24 cellular contexts compared by ENCODE assay signal in genomic region chr2:1746174-1747064, GRCh38. TPM values are rescaled to one million over a fixed set of nuclear protein-coding genes. Genes with fewer than 3 reads are reported as not detected.
DNase-seq lines count a peak whose midpoint lies in the region; ATAC-seq and TF ChIP-seq lines count a peak whose summit lies in the region.
"Had no signal": no experiment of that assay in that cellular context is flagged by ENCODE, and none has a peak within 500 bp of the region (broad histone marks: within the 10 kb centered on the region; RNA-seq: fewer than 3 reads in every experiment).

No MANE protein-coding gene starts in this region.

- no peaks in the 10 kb centered on the region for H3K9me3 ChIP-seq in testis
- H3K9me3 ChIP-seq in CD8-positive, alpha-beta T cell (ENCODE audit: low read length) = no peaks in the 10 kb centered on the region
- H3K9me3 ChIP-seq: left lung, pancreas, right lobe of liver, uterus had no signal

- no peak for TF ChIP-seq POLR2A in testis (IDR thresholded peaks at IDR 0.05)

- no peaks in the 10 kb centered on the region for H3K9me3 Mint-ChIP-seq in activated naive CD8-positive, alpha-beta T cell treated with anti-CD3 and anti-CD28 coated beads, Interleukin-2, amount 10 ng/mL, durations not matched to agents 7 days and 5 days
- no peaks in the 10 kb centered on the region for H3K9me3 Mint-ChIP-seq in activated naive CD8-positive, alpha-beta T cell treated with anti-CD3 and anti-CD28 coated beads, Interleukin-2, amount 50 U/mL, for 24 hours
- no peaks in the 10 kb centered on the region for H3K9me3 Mint-ChIP-seq in naive thymus-derived CD8-positive, alpha-beta T cell
- H3K9me3 Mint-ChIP-seq in CD8-positive, alpha-beta T cell = no peaks in the 10 kb centered on the region
- H3K9me3 Mint-ChIP-seq: dendritic cell treated with granulocyte-macrophage colony-stimulating factor and Interleukin-4, amounts not matched to agents 40 ng/mL and 50 ng/mL, for 4 days; immature natural killer cell had no signal

- peaks cover 44% of the 10 kb centered on the region for H3K27me3 Mint-ChIP-seq in activated naive CD8-positive, alpha-beta T cell treated with anti-CD3 and anti-CD28 coated beads, Interleukin-2, amount 10 ng/mL, durations not matched to agents 7 days and 5 days
- peaks cover 38% of the 10 kb centered on the region for H3K27me3 Mint-ChIP-seq in activated naive CD8-positive, alpha-beta T cell treated with anti-CD3 and anti-CD28 coated beads, Interleukin-2, amount 50 U/mL, for 24 hours
- peaks cover 19 to 68% (median 50%) of the 10 kb centered on the region in 5 donors for H3K27me3 Mint-ChIP-seq in naive thymus-derived CD8-positive, alpha-beta T cell
- H3K27me3 Mint-ChIP-seq in CD8-positive, alpha-beta T cell (ENCODE audit: low read depth) = peaks cover 45% of the 10 kb centered on the region

- H3K4me1 Mint-ChIP-seq in activated naive CD8-positive, alpha-beta T cell treated with anti-CD3 and anti-CD28 coated beads, Interleukin-2, amount 10 ng/mL, durations not matched to agents 7 days and 5 days = peaks cover 9% of the 10 kb centered on the region
- peaks cover 8% of the 10 kb centered on the region for H3K4me1 Mint-ChIP-seq in activated naive CD8-positive, alpha-beta T cell treated with anti-CD3 and anti-CD28 coated beads, Interleukin-2, amount 50 U/mL, for 24 hours
- H3K4me1 Mint-ChIP-seq in naive thymus-derived CD8-positive, alpha-beta T cell = peaks cover 6 to 20% (median 11%) of the 10 kb centered on the region in 4 donors
- H3K4me1 Mint-ChIP-seq in CD8-positive, alpha-beta T cell (ENCODE audit: low read depth) = peaks cover 7% of the 10 kb centered on the region

- no peak overlapping the region for H3K27ac ChIP-seq in coronary artery
- H3K27ac ChIP-seq in testis = no peak overlapping the region
- H3K27ac ChIP-seq in CD8-positive, alpha-beta T cell (ENCODE audit: low read depth, low read length) = no peak overlapping the region
- H3K27ac ChIP-seq in foreskin keratinocyte = no peak overlapping the region
- H3K27ac ChIP-seq: left lung, pancreas, right lobe of liver had no signal

- ATAC-seq in activated naive CD8-positive, alpha-beta T cell treated with anti-CD3 and anti-CD28 coated beads, Interleukin-2, amount 10 ng/mL, durations not matched to agents 7 days and 5 days (ENCODE audit: low read depth) = no peak
- ATAC-seq in activated naive CD8-positive, alpha-beta T cell treated with anti-CD3 and anti-CD28 coated beads, Interleukin-2, amount 50 U/mL, for 24 hours = no peak
- ATAC-seq in naive thymus-derived CD8-positive, alpha-beta T cell = no peak
- no peak for ATAC-seq in CD8-positive, alpha-beta T cell
- ATAC-seq in foreskin keratinocyte = no peak
- ATAC-seq: left lung, pancreas, right lobe of liver had no signal

- intact Hi-C loops in testis (cut with DNase I; ENCODE audit: low total_unique reads) = no loop called here
- intact Hi-C loops in CD8-positive, alpha-beta T cell (cut with DNase I, micrococcal nuclease) = no loop called here

- H3K27me3 ChIP-seq in testis (no peaks in the 10 kb centered on the region), foreskin keratinocyte (peaks cover 10% of the 10 kb centered on the region)
- H3K27me3 ChIP-seq in CD8-positive, alpha-beta T cell (ENCODE audit: insufficient read depth, low read length) = no peaks in the 10 kb centered on the region
- H3K27me3 ChIP-seq: right lobe of liver, uterus had no signal

- CTCF ChIA-PET in CD8-positive, alpha-beta T cell (lab: Charles Lee) = no interaction called here

- 86 to 90% methylated on average over 9 of the region's 9 CpGs for WGBS in testis, 2 donors

- peak; percentile 5 for DNase-seq in activated naive CD8-positive, alpha-beta T cell treated with anti-CD3 and anti-CD28 coated beads, Interleukin-2, amount 10 ng/mL, durations not matched to agents 7 days and 5 days
- DNase-seq in activated naive CD8-positive, alpha-beta T cell treated with anti-CD3 and anti-CD28 coated beads, Interleukin-2, amount 50 U/mL, for 24 hours = no peak
- DNase-seq in coronary artery (ENCODE audit: low spot score) (peak; percentile 64), testis (peak; percentile 8), foreskin keratinocyte (no peak)
- DNase-seq in naive thymus-derived CD8-positive, alpha-beta T cell = no peak
- no peak for DNase-seq in CD8-positive, alpha-beta T cell
- DNase-seq in activated CD4-positive, alpha-beta T cell treated with anti-CD3 and anti-CD28 coated beads, Interleukin-2, amount 50 U/mL, for 1 hour = no peak
- DNase-seq: activated effector memory CD4-positive, alpha-beta T cell treated with anti-CD3 and anti-CD28 coated beads, Interleukin-2, amount 50 U/mL, for 16 hours; EL; GOT3; immature natural killer cell; NCI-H1105 treated with DMSO at 0.1 percent for 48 hours; NCI-H2081; NCI-H446; SHP77 treated with DMSO at 0.1 percent for 48 hours; stimulated activated CD4-positive, alpha-beta T cell treated with anti-CD3 and anti-CD28 coated beads, Interleukin-15, amount 100 ng/mL, for 24 hours; stimulated activated CD8-positive, alpha-beta memory T cell treated with anti-CD3 and anti-CD28 coated beads, Interleukin-4, amount 100 ng/mL, for 48 hours; uterus had no signal

- H3K4me3 ChIP-seq in coronary artery = no peak overlapping the region
- H3K4me3 ChIP-seq in testis = no peak overlapping the region
- no peak overlapping the region for H3K4me3 ChIP-seq in CD8-positive, alpha-beta T cell (ENCODE audit: low read depth, low read length)
- H3K4me3 ChIP-seq: left lung, pancreas, right lobe of liver, uterus had no signal

- POLR2A ChIA-PET in activated naive CD8-positive, alpha-beta T cell treated with anti-CD3 and anti-CD28 coated beads, Interleukin-2, amount 10 ng/mL, durations not matched to agents 7 days and 5 days (lab: Charles Lee) = no interaction called here
- POLR2A ChIA-PET in naive thymus-derived CD8-positive, alpha-beta T cell (lab: Charles Lee) = no interaction called here
- POLR2A ChIA-PET in CD8-positive, alpha-beta T cell (lab: Charles Lee) = no interaction called here

- no peak overlapping the region for H3K27ac Mint-ChIP-seq in activated naive CD8-positive, alpha-beta T cell treated with anti-CD3 and anti-CD28 coated beads, Interleukin-2, amount 10 ng/mL, durations not matched to agents 7 days and 5 days
- H3K27ac Mint-ChIP-seq in activated naive CD8-positive, alpha-beta T cell treated with anti-CD3 and anti-CD28 coated beads, Interleukin-2, amount 50 U/mL, for 24 hours = no peak overlapping the region
- H3K27ac Mint-ChIP-seq in naive thymus-derived CD8-positive, alpha-beta T cell = no peak overlapping the region
- H3K27ac Mint-ChIP-seq in CD8-positive, alpha-beta T cell = no peak overlapping the region
- H3K27ac Mint-ChIP-seq: dendritic cell treated with granulocyte-macrophage colony-stimulating factor and Interleukin-4, amounts not matched to agents 40 ng/mL and 50 ng/mL, for 4 days; IgD-negative memory B cell; immature natural killer cell had no signal

- H3K36me3 Mint-ChIP-seq in activated naive CD8-positive, alpha-beta T cell treated with anti-CD3 and anti-CD28 coated beads, Interleukin-2, amount 10 ng/mL, durations not matched to agents 7 days and 5 days = no peaks in the 10 kb centered on the region
- no peaks in the 10 kb centered on the region for H3K36me3 Mint-ChIP-seq in activated naive CD8-positive, alpha-beta T cell treated with anti-CD3 and anti-CD28 coated beads, Interleukin-2, amount 50 U/mL, for 24 hours (ENCODE audit: low read depth)
- no peaks in the 10 kb centered on the region for H3K36me3 Mint-ChIP-seq in naive thymus-derived CD8-positive, alpha-beta T cell
- H3K36me3 Mint-ChIP-seq in CD8-positive, alpha-beta T cell = no peaks in the 10 kb centered on the region
- H3K36me3 Mint-ChIP-seq: IgD-negative memory B cell, immature natural killer cell had no signal

- H3K4me3 Mint-ChIP-seq in activated naive CD8-positive, alpha-beta T cell treated with anti-CD3 and anti-CD28 coated beads, Interleukin-2, amount 10 ng/mL, durations not matched to agents 7 days and 5 days = no peak overlapping the region
- H3K4me3 Mint-ChIP-seq in activated naive CD8-positive, alpha-beta T cell treated with anti-CD3 and anti-CD28 coated beads, Interleukin-2, amount 50 U/mL, for 24 hours = no peak overlapping the region
- peak overlapping the region in 6 of 10 donors; percentile 5 to 60 (median 24) for H3K4me3 Mint-ChIP-seq in naive thymus-derived CD8-positive, alpha-beta T cell
- no peak overlapping the region for H3K4me3 Mint-ChIP-seq in CD8-positive, alpha-beta T cell
- H3K4me3 Mint-ChIP-seq: dendritic cell treated with granulocyte-macrophage colony-stimulating factor and Interleukin-4, amounts not matched to agents 40 ng/mL and 50 ng/mL, for 4 days; immature natural killer cell had no signal

- TF ChIP-seq CTCF in coronary artery (IDR thresholded peaks at IDR 0.05) = no peak
- no peak for TF ChIP-seq CTCF in testis (IDR thresholded peaks at IDR 0.05)
- no peak for TF ChIP-seq CTCF in CD8-positive, alpha-beta T cell (IDR thresholded peaks at IDR 0.05)
- TF ChIP-seq CTCF in foreskin keratinocyte (conservative IDR thresholded peaks at IDR 0.05) = no peak

- H3K4me1 ChIP-seq in testis (no peaks in the 10 kb centered on the region), foreskin keratinocyte (peaks cover 5% of the 10 kb centered on the region)
- H3K4me1 ChIP-seq in CD8-positive, alpha-beta T cell (ENCODE audit: insufficient read depth, low read length) = no peaks in the 10 kb centered on the region
- H3K4me1 ChIP-seq: pancreas, right lobe of liver had no signal

- H3K36me3 ChIP-seq in testis (ENCODE audit: low read depth, missing control alignments) = no peaks in the 10 kb centered on the region
- H3K36me3 ChIP-seq in CD8-positive, alpha-beta T cell (ENCODE audit: insufficient read depth, low read length) = no peaks in the 10 kb centered on the region
- H3K36me3 ChIP-seq: left lung, pancreas, right lobe of liver, uterus had no signal

RNA-seq across cellular contexts. Expression of gene PXDN, which starts 2.1 kb away (rescaled TPM):
- 1 to 10 TPM in 1 of 2 experiments, under 1 TPM in 1; 0.86 to 1.8 TPM for total RNA-seq in activated naive CD8-positive, alpha-beta T cell treated with anti-CD3 and anti-CD28 coated beads, Interleukin-2, amount 10 ng/mL, durations not matched to agents 7 days and 5 days
- total RNA-seq in naive thymus-derived CD8-positive, alpha-beta T cell = 1 to 10 TPM in 1 of 2 experiments, under 1 TPM in 1; 0.42 to 1.1 TPM
- polyA plus RNA-seq in naive thymus-derived CD8-positive, alpha-beta T cell = 1 to 10 TPM; 1.4 to 2.0 (median 1.9) TPM
- total RNA-seq in testis (10 to 100 TPM; 33.8 to 41.8 TPM), foreskin keratinocyte (91.4 and 96.5 TPM in 2 replicates)
- polyA plus RNA-seq in testis (ENCODE audit: insufficient read depth, low read depth, low replicate concordance) (26.7 TPM), foreskin keratinocyte (26.9 and 28.0 TPM in 2 replicates)
- 1 to 10 TPM in 1 of 2 experiments, under 1 TPM in 1; 0.76 to 1.4 TPM for total RNA-seq in CD8-positive, alpha-beta T cell

Comparison
In these comparisons a context has a peak if more than half of its experiments do, and no peak if none do; other contexts are left out.
1. DNase-seq: peak in activated naive CD8-positive, alpha-beta T cell treated with anti-CD3 and anti-CD28 coated beads, Interleukin-2, amount 10 ng/mL, durations not matched to agents 7 days and 5 days (single experiment), coronary artery (single experiment) and testis (single experiment); none in activated naive CD8-positive, alpha-beta T cell treated with anti-CD3 and anti-CD28 coated beads, Interleukin-2, amount 50 U/mL, for 24 hours (single experiment), naive thymus-derived CD8-positive, alpha-beta T cell (0 of 10), CD8-positive, alpha-beta T cell (0 of 7), foreskin keratinocyte (0 of 2) and activated CD4-positive, alpha-beta T cell treated with anti-CD3 and anti-CD28 coated beads, Interleukin-2, amount 50 U/mL, for 1 hour (single experiment).
2. H3K4me3 Mint-ChIP-seq: peak in naive thymus-derived CD8-positive, alpha-beta T cell (6 of 10); none in activated naive CD8-positive, alpha-beta T cell treated with anti-CD3 and anti-CD28 coated beads, Interleukin-2, amount 10 ng/mL, durations not matched to agents 7 days and 5 days (single experiment), activated naive CD8-positive, alpha-beta T cell treated with anti-CD3 and anti-CD28 coated beads, Interleukin-2, amount 50 U/mL, for 24 hours (single experiment) and CD8-positive, alpha-beta T cell (single experiment).
3. RNA of gene PXDN, which starts 2.1 kb away (total RNA-seq): 91.4 to 96.5 TPM in foreskin keratinocyte and 33.8 to 41.8 TPM in testis; 0.86 to 1.8 TPM in activated naive CD8-positive, alpha-beta T cell treated with anti-CD3 and anti-CD28 coated beads, Interleukin-2, amount 10 ng/mL, durations not matched to agents 7 days and 5 days, 0.76 to 1.4 TPM in CD8-positive, alpha-beta T cell and 0.42 to 1.1 TPM in naive thymus-derived CD8-positive, alpha-beta T cell; every median in the first group is over 10 times any median in the second.